8 cellular contexts compared by ENCODE assay signal in the genomic region with DNA sequence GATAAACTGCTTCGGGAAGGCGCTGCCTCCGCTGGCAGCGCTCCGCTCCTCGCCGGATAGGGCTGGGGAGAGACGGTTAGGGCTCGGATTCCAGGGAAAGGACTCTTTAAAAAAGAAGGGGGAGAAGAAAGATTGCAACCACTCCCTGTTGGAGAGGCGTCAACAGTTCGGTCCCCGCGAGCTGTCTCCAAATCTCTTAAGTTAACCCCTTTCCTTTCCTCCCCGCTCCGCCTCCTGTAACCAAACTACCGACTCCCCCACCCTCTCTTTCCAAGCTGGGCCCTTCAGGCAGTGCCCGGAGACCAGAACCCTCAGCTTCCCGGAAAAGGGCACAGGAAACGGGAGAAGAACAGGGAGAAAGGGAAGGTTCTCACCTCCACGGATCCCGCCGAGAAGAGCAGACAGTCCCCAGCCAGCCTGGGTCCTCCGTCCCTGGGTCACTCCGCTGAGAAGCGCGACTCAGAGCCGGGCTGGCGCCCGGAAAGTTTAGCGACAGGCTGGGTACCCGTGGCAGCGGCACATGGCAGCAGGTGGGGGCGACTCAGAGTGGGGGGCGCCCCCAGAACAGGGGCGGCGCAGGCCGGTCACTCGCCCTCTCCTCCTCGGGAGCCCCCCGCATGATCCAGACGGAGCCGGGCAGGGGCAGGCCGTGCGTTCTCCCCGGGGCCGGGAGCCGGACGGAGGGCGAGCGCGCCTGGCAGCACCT. TPM values are rescaled to one million over a fixed set of nuclear protein-coding genes. Genes with fewer than 3 reads are reported as not detected.
DNase-seq lines count a peak whose midpoint lies in the region; ATAC-seq and TF ChIP-seq lines count a peak whose summit lies in the region.

No MANE protein-coding gene starts in this region.

- peak overlapping the region; percentile 94 for H3K4me2 ChIP-seq in fibroblast of lung (ENCODE audit: extremely low read depth, insufficient read depth, low read length)

- peak overlapping the region; percentile 90 for H3K9ac ChIP-seq in ES-I3 (ENCODE audit: low read depth, low read length)
- H3K9ac ChIP-seq in fibroblast of lung (ENCODE audit: insufficient read depth, low read length): peak overlapping the region; percentile 41

- H3K4me3 ChIP-seq in fibroblast of lung (replicated peaks in 1 of 4; ENCODE audit: control extremely low read depth in 1 of 4, insufficient read depth in 1 of 4, low read depth in 3 of 4, low read length in 4 of 4) (peak overlapping the region; percentile 73 to 78 (median 77)), neuron (ENCODE audit: low read length) (peak overlapping the region; percentile 87)

- H3K4me1 Mint-ChIP-seq in activated CD4-positive, alpha-beta T cell treated with anti-CD3 and anti-CD28 coated beads, Interleukin-2, amount 10 ng/mL, durations not matched to agents 24 days and 14 days: peaks cover 23% of the 10 kb centered on the region

- H3K27me3 Mint-ChIP-seq in activated CD4-positive, alpha-beta T cell treated with anti-CD3 and anti-CD28 coated beads, Interleukin-2, amount 10 ng/mL, durations not matched to agents 24 days and 14 days: peaks cover 65% of the 10 kb centered on the region

- no peaks in the 10 kb centered on the region for H3K36me3 Mint-ChIP-seq in activated CD4-positive, alpha-beta T cell treated with anti-CD3 and anti-CD28 coated beads, Interleukin-2, amount 10 ng/mL, durations not matched to agents 24 days and 14 days (ENCODE audit: low read depth)

- no peaks in the 10 kb centered on the region for H3K9me3 ChIP-seq in ES-I3 (ENCODE audit: control insufficient read depth, insufficient read depth, low read length)
- no peaks in the 10 kb centered on the region for H3K9me3 ChIP-seq in fibroblast of lung (ENCODE audit: control insufficient read depth, insufficient read depth, low read depth, low read length)
- H3K9me3 ChIP-seq in neuron (ENCODE audit: low read length): peaks cover 8% of the 10 kb centered on the region

- H3K27ac Mint-ChIP-seq in activated CD4-positive, alpha-beta T cell treated with anti-CD3 and anti-CD28 coated beads, Interleukin-2, amount 10 ng/mL, durations not matched to agents 24 days and 14 days: peak overlapping the region; percentile 41

- no peaks in the 10 kb centered on the region for H3K36me3 ChIP-seq in ES-I3 (ENCODE audit: insufficient read depth, low read length)
- H3K36me3 ChIP-seq in fibroblast of lung (ENCODE audit: control insufficient read depth, insufficient read depth, low read length): no peaks in the 10 kb centered on the region
- peaks cover 30% of the 10 kb centered on the region for H3K36me3 ChIP-seq in neuron (ENCODE audit: insufficient read depth, low read length)

- peak overlapping the region; percentile 81 for H2AFZ ChIP-seq in fibroblast of lung (ENCODE audit: low read length)
- H2AFZ ChIP-seq in neuron (ENCODE audit: low read depth, low read length): peak overlapping the region; percentile 31

- H3K9me3 Mint-ChIP-seq in activated CD4-positive, alpha-beta T cell treated with anti-CD3 and anti-CD28 coated beads, Interleukin-2, amount 10 ng/mL, durations not matched to agents 24 days and 14 days: no peaks in the 10 kb centered on the region

- DNase-seq in activated CD4-positive, alpha-beta T cell treated with anti-CD3 and anti-CD28 coated beads, Interleukin-2, amount 10 ng/mL, durations not matched to agents 24 days and 14 days: peak; percentile 72
- DNase-seq in fibroblast of lung (ENCODE audit: low read depth in 2 of 2) (peak; percentile 31 to 38), cerebellar nuclear complex (lab: John Stamatoyannopoulos, UW) (no peak), ecto neural progenitor cell (ENCODE audit: low spot score) (no peak)

- peak; percentile 19 for ATAC-seq in GM21528 (IDR thresholded peaks at IDR 0.05; ENCODE audit: low FRiP score, unreplicated experiment)

- no peak for TF ChIP-seq EP300 in Ishikawa (IDR thresholded peaks at IDR 0.05; ENCODE audit: borderline replicate concordance)

- no peak for TF ChIP-seq CTCF in fibroblast of lung (conservative IDR thresholded peaks at IDR 0.05 in 1 of 2, IDR thresholded peaks at IDR 0.05 in 1 of 2; ENCODE audit: low read depth in 1 of 2, low read length in 2 of 2)

- H3K27me3 ChIP-seq in fibroblast of lung (ENCODE audit: control insufficient read depth, insufficient read depth, low read length) (no peaks in the 10 kb centered on the region), neuron (ENCODE audit: insufficient read depth, low read length) (no peaks in the 10 kb centered on the region)

- no peak overlapping the region for H3K27ac ChIP-seq in fibroblast of lung (ENCODE audit: insufficient read depth, low read length)

- H3K4me1 ChIP-seq in ES-I3 (ENCODE audit: insufficient read depth, low read length): peaks cover 26% of the 10 kb centered on the region
- no peaks in the 10 kb centered on the region for H3K4me1 ChIP-seq in fibroblast of lung (ENCODE audit: control insufficient read depth, extremely low read depth, insufficient read depth, low read length)
- peaks cover 76% of the 10 kb centered on the region for H3K4me1 ChIP-seq in neuron (ENCODE audit: insufficient read depth, low read length)

- H3K4me3 Mint-ChIP-seq in activated CD4-positive, alpha-beta T cell treated with anti-CD3 and anti-CD28 coated beads, Interleukin-2, amount 10 ng/mL, durations not matched to agents 24 days and 14 days: peak overlapping the region; percentile 89

- intact Hi-C loops in activated CD4-positive, alpha-beta T cell treated with anti-CD3 and anti-CD28 coated beads, Interleukin-2, amount 10 ng/mL, durations not matched to agents 24 days and 14 days (cut with micrococcal nuclease): loop anchor here (1.0 kb wide), 2 partner anchors 58 to 144 kb away; partner anchors contain the start of genes CCNYL1 and METTL21A

- H4K20me1 ChIP-seq in fibroblast of lung (ENCODE audit: control insufficient read depth, extremely low read depth, insufficient read depth, low read length): no peaks in the 10 kb centered on the region

- no peak for TF ChIP-seq RAD21 in Ishikawa (IDR thresholded peaks at IDR 0.05; ENCODE audit: low read depth)

- H3K79me2 ChIP-seq in fibroblast of lung (ENCODE audit: control insufficient read depth, insufficient read depth, low read length): no peaks in the 10 kb centered on the region

TF ChIP-seq in Ishikawa, 13 proteins besides CTCF, POLR2A, EP300 and RAD21:
- TF ChIP-seq CEBPB (IDR thresholded peaks at IDR 0.05): no peak
- peak; percentile 30; the same call in 1 of the 2 replicates for TF ChIP-seq ZBTB7A (IDR thresholded peaks at IDR 0.05; ENCODE audit: low read depth)

RNA-seq across cellular contexts. Expression of gene FZD5, which starts 0.7 kb away (rescaled TPM):
- total RNA-seq in activated CD4-positive, alpha-beta T cell treated with anti-CD3 and anti-CD28 coated beads, Interleukin-2, amount 10 ng/mL, durations not matched to agents 24 days and 14 days: 0.75 and 1.1 TPM in 2 replicates
- 1.0 and 1.3 TPM in 2 replicates for total RNA-seq in fibroblast of lung
- polyA plus RNA-seq in fibroblast of lung: 0.40 and 0.59 TPM in 2 replicates
- 0.64 and 0.84 TPM in 2 replicates for polyA plus RNA-seq in fibroblast of lung (2012)
- 0.56 and 0.86 TPM in 2 replicates for polyA minus RNA-seq in fibroblast of lung (ENCODE audit: low replicate concordance)

RNA-seq across cellular contexts. Expression of gene CCNYL1, which starts 57.6 kb away (rescaled TPM):
- 6.1 and 8.7 TPM in 2 replicates for total RNA-seq in activated CD4-positive, alpha-beta T cell treated with anti-CD3 and anti-CD28 coated beads, Interleukin-2, amount 10 ng/mL, durations not matched to agents 24 days and 14 days
- total RNA-seq in fibroblast of lung: 5.4 and 8.8 TPM in 2 replicates
- 18.2 and 18.4 TPM in 2 replicates for polyA plus RNA-seq in fibroblast of lung
- 14.3 and 15.3 TPM in 2 replicates for polyA plus RNA-seq in fibroblast of lung (2012)
- 3.5 and 4.0 TPM in 2 replicates for polyA minus RNA-seq in fibroblast of lung (ENCODE audit: low replicate concordance)

Comparison
In these comparisons a context has a peak if more than half of its experiments do, and no peak if none do; other contexts are left out.
1. DNase-seq: peak in activated CD4-positive, alpha-beta T cell treated with anti-CD3 and anti-CD28 coated beads, Interleukin-2, amount 10 ng/mL, durations not matched to agents 24 days and 14 days (single experiment) and fibroblast of lung (2 of 2); none in cerebellar nuclear complex (0 of 2) and ecto neural progenitor cell (single experiment).